Comparison of ENCODE assay signal across 22 cellular contexts in the genomic region with DNA sequence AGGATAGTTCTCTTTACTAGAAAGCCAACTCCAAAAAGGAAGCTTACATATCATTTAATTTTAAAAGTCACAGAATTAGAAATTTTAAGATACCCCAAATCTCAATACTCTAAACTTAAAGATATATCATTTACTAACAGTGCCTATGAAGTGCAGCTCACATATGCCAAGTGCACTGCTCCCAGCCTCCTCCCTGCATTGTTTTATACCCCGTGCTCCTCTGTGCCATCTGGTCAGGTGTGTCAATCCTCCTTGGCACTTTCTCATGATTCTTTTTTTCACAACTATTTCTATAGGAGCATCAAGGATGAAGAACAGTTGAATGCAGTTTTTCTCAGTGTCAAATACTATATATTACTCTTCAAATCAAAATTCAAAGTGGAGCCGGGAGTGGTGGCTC.
"Had no signal": no experiment of that assay in that cellular context is flagged by ENCODE, and none has a peak within 500 bp of the region (broad histone marks: within the 10 kb centered on the region; RNA-seq: fewer than 3 reads in every experiment).

No MANE protein-coding gene starts in this region.

- ATAC-seq: psoas muscle; right cardiac atrium; right lobe of liver; stimulated activated effector memory CD8-positive, alpha-beta T cell treated with anti-CD3 and anti-CD28 coated beads, Interleukin-12 subunit alpha, Interleukin-12 subunit beta, amount 100 ng/mL, for 72 hours; stimulated activated naive B cell treated with anti-CD40 and anti-IgM and Interleukin-4, amounts not matched to agents 10 μg/mL and 1 μg/mL and 100 μg/mL, for 72 hours had no signal

- H3K4me1 ChIP-seq: psoas muscle, sigmoid colon, tibial nerve, upper lobe of left lung, vagina had no signal

- H3K9me3 ChIP-seq: ovary, psoas muscle, right lobe of liver, sigmoid colon, stomach, thoracic aorta, thyroid gland, tibial nerve, upper lobe of left lung, vagina had no signal

- H3K36me3 ChIP-seq: neural progenitor cell, ovary, right lobe of liver, sigmoid colon, stomach, thoracic aorta, thyroid gland, tibial nerve, upper lobe of left lung, vagina had no signal

- DNase-seq: occipital lobe; ovary; psoas muscle; right cardiac atrium; right lobe of liver; sigmoid colon; small intestine; stimulated activated CD4-positive, alpha-beta T cell treated with anti-CD3 and anti-CD28 coated beads, Interleukin-15, amount 100 ng/mL, for 24 hours; stimulated activated CD4-positive, alpha-beta T cell treated with anti-CD3 and anti-CD28 coated beads, Interleukin-2, amount 100 ng/mL, for 24 hours; stimulated activated CD4-positive, alpha-beta T cell treated with anti-CD3 and anti-CD28 coated beads, Interleukin-2, amount 100 ng/mL, for 48 hours; stimulated activated CD4-positive, alpha-beta T cell treated with anti-CD3 and anti-CD28 coated beads, Interleukin-4, amount 100 ng/mL, for 24 hours; stimulated activated naive B cell treated with anti-CD40 and anti-IgM and Interleukin-4, amounts not matched to agents 10 μg/mL and 1 μg/mL and 100 μg/mL, for 72 hours; stimulated activated naive CD4-positive, alpha-beta T cell treated with Interleukin-2 at 50 U/mL for 16 hours; stomach; thyroid gland; trophoblast cell; upper lobe of left lung had no signal

- H3K4me3 ChIP-seq: neural progenitor cell, ovary, psoas muscle, right lobe of liver, sigmoid colon, stomach, thoracic aorta, thyroid gland, tibial nerve, upper lobe of left lung, vagina had no signal
